ENCODE assay signal across 8 cellular contexts in the genomic region with DNA sequence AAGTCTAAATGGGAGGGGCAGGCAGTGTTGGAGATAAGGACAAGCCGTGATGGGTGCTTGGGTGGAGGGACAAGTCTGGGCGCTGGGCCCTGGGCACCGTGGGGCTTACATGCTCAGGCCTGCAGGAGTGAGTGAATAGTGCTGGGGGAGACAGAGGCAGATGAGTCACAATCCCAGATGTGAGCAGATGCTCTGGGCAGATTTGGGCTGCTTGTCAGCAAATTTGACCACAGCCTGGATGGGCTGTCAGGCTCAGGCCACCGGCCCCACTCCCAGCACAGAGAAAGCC. TPM values are rescaled to one million over a fixed set of nuclear protein-coding genes. Genes with fewer than 3 reads are reported as not detected.
DNase-seq lines count a peak whose midpoint lies in the region; ATAC-seq, FAIRE-seq and TF ChIP-seq lines count a peak whose summit lies in the region.

No MANE protein-coding gene starts in this region.

- FAIRE-seq in HTR-8/SVneo (lab: Jason Lieb, UNC), result peak; percentile 26

- H3K27me3 ChIP-seq in ACC112 (ENCODE audit: insufficient read depth, low read length) (no peaks in the 10 kb centered on the region), adrenal gland (no peaks in the 10 kb centered on the region)

- no peaks in the 10 kb centered on the region for H3K9me3 ChIP-seq in adrenal gland (replicated peaks in 1 of 3)

- 71 to 89% (median 74%) methylated on average over 3 to 4 of the region's 4 CpGs for WGBS in adrenal gland, 4 donors

- H3K4me3 Mint-ChIP-seq in mesothelial cell of epicardium, result peak overlapping the region; percentile 2
- H3K4me3 Mint-ChIP-seq in nephron progenitor cell, result no peak overlapping the region

- peaks cover 41% of the 10 kb centered on the region for H3K4me1 ChIP-seq in ACC112 (ENCODE audit: control insufficient read depth, insufficient read depth, low read length, unreplicated experiment)
- H3K4me1 ChIP-seq in adrenal gland (replicated peaks in 1 of 2), result peaks cover 0 to 14% of the 10 kb centered on the region in 2 donors

- TF ChIP-seq POLR2A in adrenal gland (IDR thresholded peaks at IDR 0.05), result no peak

- H3K27ac Mint-ChIP-seq in mesothelial cell of epicardium, result peak overlapping the region; percentile 97
- no peak overlapping the region for H3K27ac Mint-ChIP-seq in nephron progenitor cell

- H3K4me3 ChIP-seq in ACC112 (ENCODE audit: low read depth, low read length) (peak overlapping the region; percentile 60), adrenal gland (no peak overlapping the region)

- H3K79me2 ChIP-seq in ACC112 (ENCODE audit: control insufficient read depth, insufficient read depth, low read length, unreplicated experiment), result no peaks in the 10 kb centered on the region

- DNase-seq in HTR-8/SVneo (ENCODE audit: insufficient read length, low spot score), result no peak
- DNase-seq in adrenal gland, result no peak
- DNase-seq in mesothelial cell of epicardium (ENCODE audit: low spot score in 2 of 2, unreplicated experiment in 2 of 2), result peak in 1 of 2 experiments; percentile 51
- no peak for DNase-seq in NCI-H748 treated with DMSO at 0.1 percent for 48 hours (lab: John Stamatoyannopoulos, UW)
- no peak for DNase-seq in LoVo (ENCODE audit: low spot score)
- DNase-seq in nephron progenitor cell, result no peak

- intact Hi-C loops in adrenal gland (cut with DNase I), result no loop called here

- H3K36me3 Mint-ChIP-seq in mesothelial cell of epicardium (no peaks in the 10 kb centered on the region), nephron progenitor cell (ENCODE audit: low read depth) (no peaks in the 10 kb centered on the region)

- no peak overlapping the region for H2AFZ ChIP-seq in ACC112 (ENCODE audit: low read length, unreplicated experiment)

- H3K4me1 Mint-ChIP-seq in mesothelial cell of epicardium, result peaks cover 60% of the 10 kb centered on the region
- peaks cover 35% of the 10 kb centered on the region for H3K4me1 Mint-ChIP-seq in nephron progenitor cell

- no peaks in the 10 kb centered on the region for H3K27me3 Mint-ChIP-seq in mesothelial cell of epicardium (ENCODE audit: low read depth)
- peaks cover 8% of the 10 kb centered on the region for H3K27me3 Mint-ChIP-seq in nephron progenitor cell (ENCODE audit: low read depth, poor library complexity)

- H3K36me3 ChIP-seq in ACC112 (ENCODE audit: insufficient read depth, low read length), result no peaks in the 10 kb centered on the region
- no peaks in the 10 kb centered on the region for H3K36me3 ChIP-seq in adrenal gland (replicated peaks in 1 of 2)

- H3K27ac ChIP-seq in ACC112 (ENCODE audit: low read depth, low read length) (peak overlapping the region; percentile 98), adrenal gland (peak overlapping the region in 3 of 5 donors; percentile 50 to 85 (median 56))

- H3K9me3 Mint-ChIP-seq in mesothelial cell of epicardium (peaks cover 6% of the 10 kb centered on the region), nephron progenitor cell (peaks cover 3% of the 10 kb centered on the region)

- ATAC-seq in GM21526 (IDR thresholded peaks at IDR 0.05; ENCODE audit: low FRiP score, unreplicated experiment), result no peak

- TF ChIP-seq CTCF in adrenal gland (IDR thresholded peaks at IDR 0.05) (no peak), mesothelial cell of epicardium (IDR thresholded peaks at IDR 0.05; ENCODE audit: unreplicated experiment) (no peak), nephron progenitor cell (IDR thresholded peaks at IDR 0.05) (no peak)

RNA-seq across cellular contexts. Expression of a gene that starts 41.6 kb away (rescaled TPM):
- total RNA-seq in adrenal gland (10 to 100 TPM; 12.3 to 36.5 (median 24.4) TPM), mesothelial cell of epicardium (116 to 120 TPM (median 120 TPM) in 3 replicates)
- polyA plus RNA-seq in adrenal gland, result 10 to 100 TPM; 35.8 to 53.3 (median 36.8) TPM
